8 cellular contexts compared by ENCODE assay signal in genomic region chr16:15649727-15650018, GRCh38. TPM values are rescaled to one million over a fixed set of nuclear protein-coding genes. Genes with fewer than 3 reads are reported as not detected.
A peak's percentile ranks its signal among the peaks of the same experiment; 100 is the strongest.
DNase-seq lines count a peak whose midpoint lies in the region; ATAC-seq, FAIRE-seq and TF ChIP-seq lines count a peak whose summit lies in the region.

No MANE protein-coding gene starts in this region.

- no peak for ATAC-seq in right cardiac atrium
- no peak for ATAC-seq in HG02759 (IDR thresholded peaks at IDR 0.05; ENCODE audit: unreplicated experiment)

- WGBS in right cardiac atrium, result under 1% methylated on average over 14 of the region's 14 CpGs
- 1% methylated on average over 12 to 14 of the region's 14 CpGs for WGBS in small intestine, 3 donors

- intact Hi-C loops in right cardiac atrium (cut with DNase I), result loop anchor here in 2 of 4 donors (5.0 to 10.0 kb wide), 2 partner anchors 55 to 217 kb away; partner anchors contain the start of gene BMERB1 (in 1 of the 2)

- H3K27ac ChIP-seq in right cardiac atrium (ENCODE audit: low read length) (peak overlapping the region; percentile 68), small intestine (ENCODE audit: low read depth in 1 of 2, low read length in 1 of 2) (peak overlapping the region; percentile 47 to 52)

- H3K4me1 ChIP-seq in right cardiac atrium (ENCODE audit: control insufficient read depth, insufficient read depth, low read length) (peaks cover 2% of the 10 kb centered on the region), small intestine (ENCODE audit: control insufficient read depth in 2 of 2, insufficient read depth in 1 of 2, low read depth in 1 of 2, low read length in 1 of 2) (no peaks in the 10 kb centered on the region)

- H3K27me3 ChIP-seq in H7 (ENCODE audit: control insufficient read depth, insufficient read depth, low read length), result no peaks in the 10 kb centered on the region
- no peaks in the 10 kb centered on the region for H3K27me3 ChIP-seq in right cardiac atrium (ENCODE audit: control insufficient read depth, insufficient read depth)
- H3K27me3 ChIP-seq in small intestine (ENCODE audit: control insufficient read depth in 2 of 2, insufficient read depth in 2 of 2, low read length in 2 of 2), result no peaks in the 10 kb centered on the region

- DNase-seq in H7, result no peak
- no peak for DNase-seq in right cardiac atrium
- no peak for DNase-seq in small intestine
- no peak for DNase-seq in GM19239 (ENCODE audit: insufficient read length, low spot score)
- no peak for DNase-seq in NOMO-1 treated with dmso at 0.1 percent for 144 hours (lab: John Stamatoyannopoulos, UW; ENCODE audit: unreplicated experiment)
- DNase-seq in activated CD8-positive, alpha-beta memory T cell treated with anti-CD3 and anti-CD28 coated beads for 24 hours, result no peak

- peak overlapping the region; percentile 49 for H3K4me3 ChIP-seq in H7 (ENCODE audit: insufficient read depth, low read depth, low read length)
- H3K4me3 ChIP-seq in WI38 (ENCODE audit: low read depth, low read length), result peak overlapping the region; percentile 43
- H3K4me3 ChIP-seq in right cardiac atrium (ENCODE audit: low read length), result peak overlapping the region; percentile 93
- H3K4me3 ChIP-seq in small intestine (ENCODE audit: low read depth in 1 of 2, low read length in 2 of 2), result peak overlapping the region; percentile 57 to 71

- peaks cover 2% of the 10 kb centered on the region for H3K36me3 ChIP-seq in H7 (replicated peaks; ENCODE audit: control insufficient read depth, insufficient read depth, low read length)
- H3K36me3 ChIP-seq in small intestine (ENCODE audit: control insufficient read depth in 2 of 2, insufficient read depth in 2 of 2, low read length in 2 of 2), result no peaks in the 10 kb centered on the region

- H3K9me3 ChIP-seq in right cardiac atrium (ENCODE audit: control insufficient read depth, low read length) (no peaks in the 10 kb centered on the region), small intestine (ENCODE audit: control insufficient read depth, low read depth) (no peaks in the 10 kb centered on the region)

- no peak for TF ChIP-seq CTCF in WI38 (IDR thresholded peaks at IDR 0.05; ENCODE audit: low read depth, low read length)

- FAIRE-seq in small intestine (lab: Jason Lieb, UNC) (no peak), GM19239 (lab: Jason Lieb, UNC) (no peak)

RNA-seq across cellular contexts. Expression of gene NDE1, which starts 0.4 kb away (rescaled TPM):
- total RNA-seq in H7 (2014; rRNA removed; shearing (Covaris generic)), result 28.7 and 34.5 TPM in 2 replicates
- total RNA-seq in right cardiac atrium, result 10 to 100 TPM; 14.9 to 23.9 (median 17.8) TPM
- polyA plus RNA-seq in right cardiac atrium (8.6 TPM), small intestine (10 to 100 TPM in 1 of 3 donors, 1 to 10 TPM in 2; 5.8 to 21.7 (median 8.9) TPM)

RNA-seq across cellular contexts. Expression of gene MARF1, which starts 6.7 kb away (rescaled TPM):
- 5.3 and 8.2 TPM in 2 replicates for total RNA-seq in H7 (2014; rRNA removed; shearing (Covaris generic))
- 10 to 100 TPM; 47.0 to 57.3 (median 52.3) TPM for total RNA-seq in right cardiac atrium
- 15.8 TPM for polyA plus RNA-seq in right cardiac atrium
- 10 to 100 TPM; 14.3 to 16.8 (median 14.7) TPM for polyA plus RNA-seq in small intestine

Comparison
In these comparisons a context has a peak if more than half of its experiments do, and no peak if none do; other contexts are left out.
1. H3K4me3 ChIP-seq: peak in every context shown above with its lines; median percentile 93 in right cardiac atrium; 64 in small intestine; 49 in H7; 43 in WI38.